In the genomic region with DNA sequence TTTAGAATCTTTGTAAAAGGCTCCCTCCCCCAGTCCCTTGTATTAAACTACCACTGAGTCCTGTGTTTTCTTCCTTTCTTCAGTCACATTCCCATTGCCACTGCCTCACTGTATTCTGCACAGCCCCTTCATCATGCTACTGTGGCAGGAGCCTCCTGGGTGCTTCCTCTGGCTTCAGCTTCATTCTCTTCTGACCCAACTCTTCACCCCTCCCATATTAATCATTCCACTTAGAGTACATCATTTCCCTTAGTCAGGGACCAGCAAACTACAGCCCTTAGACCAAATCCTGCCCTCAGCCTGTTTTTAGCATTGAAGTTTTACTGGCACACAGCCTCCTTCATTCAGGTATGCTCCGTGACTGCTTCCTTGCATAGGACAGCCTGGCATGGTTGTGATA, we compare ENCODE assay signal across 16 cellular contexts.
"Had no signal": no experiment of that assay in that cellular context is flagged by ENCODE, and none has a peak within 500 bp of the region (broad histone marks: within the 10 kb centered on the region; RNA-seq: fewer than 3 reads in every experiment).

No MANE protein-coding gene starts in this region.

- H3K4me3 Mint-ChIP-seq: activated CD8-positive, alpha-beta T cell treated with anti-CD3 and anti-CD28 coated beads, Interleukin-2, amount 10 ng/mL, durations not matched to agents 7 days and 5 days; dendritic cell treated with granulocyte-macrophage colony-stimulating factor and Interleukin-4, amounts not matched to agents 40 ng/mL and 50 ng/mL, for 4 days; naive B cell; stimulated activated naive B cell treated with anti-CD40 and anti-IgM and Interleukin-4, amounts not matched to agents 10 μg/mL and 1 μg/mL and 100 μg/mL, for 72 hours; T-cell had no signal

- H3K27ac ChIP-seq: lower lobe of right lung, prostate gland, transverse colon, WERI-Rb-1 had no signal

- H3K9me3 ChIP-seq: lower lobe of right lung, prostate gland, transverse colon had no signal

- H3K27me3 ChIP-seq: transverse colon had no signal

- H3K27ac Mint-ChIP-seq: activated CD8-positive, alpha-beta T cell treated with anti-CD3 and anti-CD28 coated beads, Interleukin-2, amount 10 ng/mL, durations not matched to agents 7 days and 5 days; dendritic cell treated with granulocyte-macrophage colony-stimulating factor and Interleukin-4, amounts not matched to agents 40 ng/mL and 50 ng/mL, for 4 days; naive B cell; stimulated activated naive B cell treated with anti-CD40 and anti-IgM and Interleukin-4, amounts not matched to agents 10 μg/mL and 1 μg/mL and 100 μg/mL, for 72 hours; T-cell had no signal

- H3K36me3 Mint-ChIP-seq: naive B cell; stimulated activated naive B cell treated with anti-CD40 and anti-IgM and Interleukin-4, amounts not matched to agents 10 μg/mL and 1 μg/mL and 100 μg/mL, for 72 hours; T-cell had no signal

- H3K9me3 Mint-ChIP-seq: dendritic cell treated with granulocyte-macrophage colony-stimulating factor and Interleukin-4, amounts not matched to agents 40 ng/mL and 50 ng/mL, for 4 days; naive B cell; stimulated activated naive B cell treated with anti-CD40 and anti-IgM and Interleukin-4, amounts not matched to agents 10 μg/mL and 1 μg/mL and 100 μg/mL, for 72 hours; T-cell had no signal

- H3K4me1 ChIP-seq: lower lobe of right lung, prostate gland had no signal

- ATAC-seq: activated CD8-positive, alpha-beta T cell treated with anti-CD3 and anti-CD28 coated beads, Interleukin-2, amount 10 ng/mL, durations not matched to agents 7 days and 5 days; lower lobe of right lung; sciatic nerve; stimulated activated naive B cell treated with anti-CD40 and anti-IgM and Interleukin-4, amounts not matched to agents 10 μg/mL and 1 μg/mL and 100 μg/mL, for 72 hours; T-cell had no signal

- H3K27me3 Mint-ChIP-seq: dendritic cell treated with granulocyte-macrophage colony-stimulating factor and Interleukin-4, amounts not matched to agents 40 ng/mL and 50 ng/mL, for 4 days; stimulated activated naive B cell treated with anti-CD40 and anti-IgM and Interleukin-4, amounts not matched to agents 10 μg/mL and 1 μg/mL and 100 μg/mL, for 72 hours; T-cell had no signal

- DNase-seq: activated CD4-positive, alpha-beta T cell treated with anti-CD3 and anti-CD28 coated beads for 4 hours; activated CD8-positive, alpha-beta memory T cell treated with anti-CD3 and anti-CD28 coated beads, Interleukin-2, amount 50 U/mL, for 48 hours; activated CD8-positive, alpha-beta T cell treated with anti-CD3 and anti-CD28 coated beads, Interleukin-2, amount 10 ng/mL, durations not matched to agents 7 days and 5 days; erythroblast; hippocampal formation; lower lobe of right lung; naive B cell; stimulated activated CD4-positive, alpha-beta T cell treated with anti-CD3 and anti-CD28 coated beads, Interleukin-2, amount 100 ng/mL, for 24 hours; stimulated activated naive B cell treated with anti-CD40 and anti-IgM and Interleukin-4, amounts not matched to agents 10 μg/mL and 1 μg/mL and 100 μg/mL, for 72 hours; substantia nigra; T-cell; transverse colon; WERI-Rb-1 had no signal

- H3K4me1 Mint-ChIP-seq: naive B cell; stimulated activated naive B cell treated with anti-CD40 and anti-IgM and Interleukin-4, amounts not matched to agents 10 μg/mL and 1 μg/mL and 100 μg/mL, for 72 hours; T-cell had no signal

- H3K4me3 ChIP-seq: lower lobe of right lung, prostate gland, transverse colon had no signal

- H3K36me3 ChIP-seq: lower lobe of right lung, prostate gland, transverse colon, WERI-Rb-1 had no signal
